In genomic region chr17:16991349-16992009, GRCh38 we compare ENCODE assay signal across 8 cellular contexts. TPM values are rescaled to one million over a fixed set of nuclear protein-coding genes. Genes with fewer than 3 reads are reported as not detected.
A peak's percentile ranks its signal among the peaks of the same experiment; 100 is the strongest.
DNase-seq lines count a peak whose midpoint lies in the region; ATAC-seq and TF ChIP-seq lines count a peak whose summit lies in the region.

No MANE protein-coding gene starts in this region.

- in situ Hi-C loops in Caki2 (cut with HindIII; ENCODE audit: low pct_unique_long_range_greater_than_20kb, low sequenced_read_pairs): no loop called here

- no peaks in the 10 kb centered on the region for H3K79me1 ChIP-seq in trophoblast cell (ENCODE audit: low read length)

- no peak overlapping the region for H3K9ac ChIP-seq in trophoblast cell (ENCODE audit: low read length)

- H3K27ac ChIP-seq in trophoblast cell (ENCODE audit: low read depth, low read length) (no peak overlapping the region), upper lobe of left lung (no peak overlapping the region)

- peak overlapping the region; percentile 37 for H2AFZ ChIP-seq in trophoblast cell (ENCODE audit: insufficient read depth, low read length, poor library complexity)

- peak; percentile 93 for ATAC-seq in SK-N-SH treated with all-trans-retinoic acid at 6 μM for 48 hours
- peak; percentile 66 to 74 for ATAC-seq in upper lobe of left lung (ENCODE audit: low FRiP score in 2 of 2)
- ATAC-seq in GM18517 (IDR thresholded peaks at IDR 0.05; ENCODE audit: unreplicated experiment): no peak

- no peak overlapping the region for H3K23ac ChIP-seq in trophoblast cell (ENCODE audit: low read length)

- H3K36me3 ChIP-seq in trophoblast cell (ENCODE audit: control insufficient read depth in 1 of 2, insufficient read depth in 2 of 2, low read length in 2 of 2) (no peaks in the 10 kb centered on the region), upper lobe of left lung (no peaks in the 10 kb centered on the region)

- H3K14ac ChIP-seq in trophoblast cell (ENCODE audit: low read length): peak overlapping the region; percentile 13

- peak overlapping the region; percentile 3 for H3K18ac ChIP-seq in trophoblast cell (ENCODE audit: low read length)

- DNase-seq in Caki2 (ENCODE audit: low read depth) (peak; percentile 12), HuH-7.5 (ENCODE audit: low spot score) (peak; percentile 66), glomerular visceral epithelial cell (ENCODE audit: extremely low spot score) (peak; percentile 59), trophoblast cell (peak; percentile 65 to 89), upper lobe of left lung (peak; percentile 81 to 91)
- DNase-seq in activated naive CD4-positive, alpha-beta T cell treated with Interleukin-2 at 50 U/mL for 16 hours: peak; percentile 82

- H3K4me3 ChIP-seq in trophoblast cell (ENCODE audit: low read depth, low read length): peak overlapping the region; percentile 8
- H3K4me3 ChIP-seq in upper lobe of left lung: no peak overlapping the region

- no peak overlapping the region for H2BK5ac ChIP-seq in trophoblast cell (ENCODE audit: low read depth, low read length, poor library complexity)

- no peak for TF ChIP-seq POLR2A in upper lobe of left lung (IDR thresholded peaks at IDR 0.05)

- H3K4me1 ChIP-seq in trophoblast cell (ENCODE audit: control insufficient read depth in 1 of 2, insufficient read depth in 2 of 2, low read length in 2 of 2): peaks cover 8 to 29% of the 10 kb centered on the region in 2 experiments
- H3K4me1 ChIP-seq in upper lobe of left lung: peaks cover 0 to 14% (median 8%) of the 10 kb centered on the region in 4 donors

- peak; percentile 72 to 87 (median 80) for TF ChIP-seq CTCF in upper lobe of left lung (IDR thresholded peaks at IDR 0.05)

- peak overlapping the region; percentile 65 for H4K91ac ChIP-seq in trophoblast cell (ENCODE audit: low read depth, low read length)

- H3K27me3 ChIP-seq in trophoblast cell (ENCODE audit: insufficient read depth, low read length): no peaks in the 10 kb centered on the region
- no peaks in the 10 kb centered on the region for H3K27me3 ChIP-seq in upper lobe of left lung

- H3K79me2 ChIP-seq in trophoblast cell (ENCODE audit: control insufficient read depth, insufficient read depth, low read length, poor library complexity): peaks cover 1% of the 10 kb centered on the region

- no peak overlapping the region for H2BK120ac ChIP-seq in trophoblast cell (ENCODE audit: insufficient read depth, low read length, poor library complexity)

- no peak overlapping the region for H3K4me2 ChIP-seq in trophoblast cell (ENCODE audit: low read length)

- H4K8ac ChIP-seq in trophoblast cell (ENCODE audit: low read depth, low read length): peak overlapping the region; percentile 30

- WGBS in trophoblast cell (ENCODE audit: extremely low coverage, insufficient coverage, insufficient read length): no CpG with 5 or more reads among the region's 16 CpGs
- 0 to 17% methylated on average over 5 to 15 of the region's 16 CpGs for WGBS in upper lobe of left lung, 2 donors

- H2AK5ac ChIP-seq in trophoblast cell (ENCODE audit: low read length): no peak overlapping the region

- H2BK12ac ChIP-seq in trophoblast cell (ENCODE audit: low read length): no peak overlapping the region

- H3K4ac ChIP-seq in trophoblast cell (ENCODE audit: low read depth, low read length): no peak overlapping the region

- no peak overlapping the region for H4K12ac ChIP-seq in trophoblast cell (ENCODE audit: low read depth, low read length)

- H3K9me3 ChIP-seq in trophoblast cell (ENCODE audit: insufficient read depth, low read depth, low read length): peaks cover 2% of the 10 kb centered on the region
- H3K9me3 ChIP-seq in upper lobe of left lung: no peaks in the 10 kb centered on the region

- no peak for TF ChIP-seq EP300 in upper lobe of left lung (IDR thresholded peaks at IDR 0.05)

TF ChIP-seq in SK-N-SH treated with all-trans-retinoic acid at 6 μM for 48 hours, 23 proteins besides CTCF, POLR2A, EP300 and RAD21:
- TF ChIP-seq OSR1 (CRISPR knock-in tag; IDR thresholded peaks at IDR 0.05) (no peak), CSDC2 (CRISPR knock-in tag; IDR thresholded peaks at IDR 0.05) (no peak), PATZ1 (CRISPR knock-in tag; IDR thresholded peaks at IDR 0.05; ENCODE audit: borderline replicate concordance) (no peak), ZNF8 (CRISPR knock-in tag; IDR thresholded peaks at IDR 0.05) (no peak), ZNF70 (CRISPR knock-in tag; IDR thresholded peaks at IDR 0.05) (no peak), ARNTL (CRISPR knock-in tag; IDR thresholded peaks at IDR 0.05; ENCODE audit: borderline replicate concordance, low read depth) (no peak), SNAI2 (CRISPR knock-in tag; IDR thresholded peaks at IDR 0.05) (no peak), RARB (CRISPR knock-in tag; IDR thresholded peaks at IDR 0.05) (no peak)

RNA-seq across cellular contexts. Expression of gene TNFRSF13B, which starts 19.6 kb away (rescaled TPM):
- total RNA-seq in Caki2 (2014; rRNA removed; shearing (Covaris generic); ENCODE audit: low replicate concordance): not detected in 2 replicates
- not detected in 2 replicates for polyA plus RNA-seq in trophoblast cell (2013)
- 1 to 10 TPM in 4 of 6 donors, under 1 TPM in 1, not detected in 1; 0.57 to 6.3 (median 2.1) TPM for total RNA-seq in upper lobe of left lung

RNA-seq across cellular contexts. Expression of gene MPRIP, which starts 50.8 kb away (rescaled TPM):
- 86.2 and 92.8 TPM in 2 replicates for total RNA-seq in Caki2 (2014; rRNA removed; shearing (Covaris generic); ENCODE audit: low replicate concordance)
- polyA plus RNA-seq in trophoblast cell (2013): 200 and 203 TPM in 2 replicates
- 100 to 1,000 TPM; 201 to 380 (median 285) TPM for total RNA-seq in upper lobe of left lung

Comparison
In these comparisons a context has a peak if more than half of its experiments do, and no peak if none do; other contexts are left out.
1. DNase-seq: peak in every context shown above with its lines; median percentile 86 in upper lobe of left lung; 82 in activated naive CD4-positive, alpha-beta T cell treated with Interleukin-2 at 50 U/mL for 16 hours; 77 in trophoblast cell; 66 in HuH-7.5; 59 in glomerular visceral epithelial cell; 12 in Caki2.